22 cellular contexts compared by ENCODE assay signal in genomic region chr13:23512762-23513395, GRCh38. TPM values are rescaled to one million over a fixed set of nuclear protein-coding genes. Genes with fewer than 3 reads are reported as not detected.
DNase-seq lines count a peak whose midpoint lies in the region; ATAC-seq and TF ChIP-seq lines count a peak whose summit lies in the region.
"Had no signal": no experiment of that assay in that cellular context is flagged by ENCODE, and none has a peak within 500 bp of the region (broad histone marks: within the 10 kb centered on the region; RNA-seq: fewer than 3 reads in every experiment).

No MANE protein-coding gene starts in this region.

- no peaks in the 10 kb centered on the region for H3K27me3 ChIP-seq in SK-N-SH (ENCODE audit: insufficient read depth)
- H3K27me3 ChIP-seq in IMR-90 (ENCODE audit: control insufficient read depth, insufficient read depth, low read length) = no peaks in the 10 kb centered on the region
- H3K27me3 ChIP-seq in endodermal cell (ENCODE audit: control insufficient read depth, insufficient read depth, low read length, poor library complexity, severe bottlenecking) = no peaks in the 10 kb centered on the region
- H3K27me3 ChIP-seq in effector memory CD4-positive, alpha-beta T cell (replicated peaks; ENCODE audit: control insufficient read depth, insufficient read depth, low read length, poor library complexity, severe bottlenecking) = no peaks in the 10 kb centered on the region
- H3K27me3 ChIP-seq: upper lobe of left lung had no signal

- dilution Hi-C loops in IMR-90 (cut with HindIII; ENCODE audit: low sequenced_read_pairs, unreplicated experiment) = no loop called here

- DNase-seq in SK-N-SH (no peak), IMR-90 (no peak), endodermal cell (no peak), progenitor cell of endocrine pancreas (ENCODE audit: low spot score, unreplicated experiment) (no peak), NCI-H2029 treated with DMSO at 0.1 percent for 48 hours (lab: John Stamatoyannopoulos, UW) (no peak), DMS 273 treated with DMSO at 0.1 percent for 48 hours (lab: John Stamatoyannopoulos, UW) (no peak)
- no peak for DNase-seq in effector memory CD4-positive, alpha-beta T cell
- DNase-seq: activated CD4-positive, alpha-beta T cell treated with anti-CD3 and anti-CD28 coated beads, Interleukin-2, amount 50 U/mL, for 4 hours; activated naive CD8-positive, alpha-beta T cell treated with anti-CD3 and anti-CD28 coated beads for 36 hours; activated T-cell treated with anti-CD3 and anti-CD28 coated beads, Interleukin-2, amount 50 U/mL, for 24 hours; CD8-positive, alpha-beta memory T cell; hippocampal formation; MV-4-11; NCI-H1930; NCI-H510A; OCI-M1; stimulated activated CD4-positive, alpha-beta T cell treated with anti-CD3 and anti-CD28 coated beads, Interleukin-15, amount 100 ng/mL, for 24 hours; stimulated activated naive CD4-positive, alpha-beta T cell; SW 1271; upper lobe of left lung had no signal

- peak overlapping the region; percentile 71; the same call in 1 of the 3 replicates for H2BK15ac ChIP-seq in IMR-90 (ENCODE audit: low read depth, low read length)

- H3K9ac ChIP-seq in SK-N-SH (no peak overlapping the region), IMR-90 (ENCODE audit: low read depth, low read length) (no peak overlapping the region), endodermal cell (ENCODE audit: extremely low read depth, low read length, poor library complexity, severe bottlenecking) (no peak overlapping the region)

- H3K27ac ChIP-seq in SK-N-SH (ENCODE audit: low read depth in 2 of 2, low read length in 1 of 2) = no peak overlapping the region
- H3K27ac ChIP-seq in IMR-90 (ENCODE audit: insufficient read depth, low read length) = no peak overlapping the region
- H3K27ac ChIP-seq in endodermal cell (ENCODE audit: low read depth, low read length) = no peak overlapping the region
- no peak overlapping the region for H3K27ac ChIP-seq in effector memory CD4-positive, alpha-beta T cell (ENCODE audit: insufficient read depth, low read length, poor library complexity, severe bottlenecking)
- H3K27ac ChIP-seq: upper lobe of left lung had no signal

- no peak for ATAC-seq in SK-N-SH treated with all-trans-retinoic acid at 6 μM for 48 hours
- no peak for ATAC-seq in IMR-90 (ENCODE audit: low read depth)

- WGBS in SK-N-SH (ENCODE audit: low lambda C conversion rate) = 94% methylated on average over 6 of the region's 6 CpGs
- no CpG with 5 or more reads among the region's 6 CpGs for WGBS in IMR-90 (ENCODE audit: extremely low coverage in 2 of 2, insufficient read length in 1 of 2), 2 experiments
- 97 to 100% methylated on average over 2 to 4 of the region's 6 CpGs for WGBS in endodermal cell (ENCODE audit: insufficient coverage in 1 of 2, insufficient read length in 1 of 2), 2 experiments

- H3F3A ChIP-seq in SK-N-SH (replicated peaks; ENCODE audit: insufficient read depth) = peaks cover 17% of the 10 kb centered on the region

- no peak for TF ChIP-seq POLR2A in IMR-90 (IDR thresholded peaks at IDR 0.05; ENCODE audit: low read depth, low read length)

- H3K4me1 ChIP-seq in SK-N-SH (ENCODE audit: control insufficient read depth in 1 of 2, insufficient read depth in 2 of 2, low read depth in 1 of 2, low read length in 1 of 2) (peaks cover 0 to 18% of the 10 kb centered on the region in 2 experiments; a peak in 3 of 4 replicates), IMR-90 (ENCODE audit: control insufficient read depth, insufficient read depth, low read length) (peaks cover 10% of the 10 kb centered on the region), endodermal cell (ENCODE audit: control insufficient read depth, insufficient read depth, low read length) (peaks cover 23% of the 10 kb centered on the region)
- no peaks in the 10 kb centered on the region for H3K4me1 ChIP-seq in effector memory CD4-positive, alpha-beta T cell (ENCODE audit: control insufficient read depth, insufficient read depth, low read length, poor library complexity, severe bottlenecking)

- H2AK9ac ChIP-seq in IMR-90 (replicated peaks; ENCODE audit: low read depth, low read length, poor library complexity) = no peak overlapping the region

- H4K20me1 ChIP-seq in SK-N-SH (ENCODE audit: insufficient read depth) = no peaks in the 10 kb centered on the region
- no peaks in the 10 kb centered on the region for H4K20me1 ChIP-seq in IMR-90 (ENCODE audit: insufficient read depth, low read length)

- H3K4ac ChIP-seq in IMR-90 (ENCODE audit: low read depth, low read length) = peak overlapping the region; percentile 39; the same call in 1 of the 2 replicates

- H3K4me3 ChIP-seq in SK-N-SH (ENCODE audit: low read depth in 2 of 2, low read length in 1 of 2) (no peak overlapping the region), IMR-90 (ENCODE audit: insufficient read depth, low read depth, low read length) (no peak overlapping the region), endodermal cell (ENCODE audit: low read length) (no peak overlapping the region)
- H3K4me3 ChIP-seq in effector memory CD4-positive, alpha-beta T cell (ENCODE audit: insufficient read depth, low read depth, low read length, poor library complexity, severe bottlenecking) = no peak overlapping the region
- H3K4me3 ChIP-seq: upper lobe of left lung had no signal

- H3K36me3 Mint-ChIP-seq in endodermal cell (ENCODE audit: low read depth) (no peaks in the 10 kb centered on the region), progenitor cell of endocrine pancreas (ENCODE audit: insufficient read depth) (no peaks in the 10 kb centered on the region)
- H3K36me3 Mint-ChIP-seq: activated naive CD8-positive, alpha-beta T cell treated with anti-CD3 and anti-CD28 coated beads for 36 hours; CD8-positive, alpha-beta memory T cell; IgD-negative memory B cell had no signal

- intact Hi-C loops in IMR-90 (cut with micrococcal nuclease) = no loop called here

- H3K4me1 Mint-ChIP-seq in endodermal cell (peaks cover 61% of the 10 kb centered on the region), progenitor cell of endocrine pancreas (ENCODE audit: low read depth) (peaks cover 20% of the 10 kb centered on the region)
- H3K4me1 Mint-ChIP-seq: activated naive CD8-positive, alpha-beta T cell treated with anti-CD3 and anti-CD28 coated beads for 36 hours; CD8-positive, alpha-beta memory T cell; IgD-negative memory B cell had no signal

- H3K27me3 Mint-ChIP-seq in endodermal cell (ENCODE audit: insufficient read depth) (no peaks in the 10 kb centered on the region), progenitor cell of endocrine pancreas (peaks cover 7% of the 10 kb centered on the region)

- no peak for TF ChIP-seq EP300 in SK-N-SH (IDR thresholded peaks at IDR 0.05; ENCODE audit: borderline replicate concordance in 1 of 2, low read depth in 1 of 2, low read length in 1 of 2)

- H3K14ac ChIP-seq in IMR-90 (replicated peaks; ENCODE audit: low read depth, low read length) = no peak overlapping the region

- H3K4me3 Mint-ChIP-seq in endodermal cell = no peak overlapping the region
- H3K4me3 Mint-ChIP-seq in progenitor cell of endocrine pancreas (ENCODE audit: low read depth) = no peak overlapping the region
- H3K4me3 Mint-ChIP-seq: activated naive CD8-positive, alpha-beta T cell treated with anti-CD3 and anti-CD28 coated beads for 36 hours; activated T-cell treated with anti-CD3 and anti-CD28 coated beads, Interleukin-2, amount 50 U/mL, for 24 hours; CD8-positive, alpha-beta memory T cell; IgD-negative memory B cell had no signal

- CTCF ChIA-PET in SK-N-SH (lab: Yijun Ruan, JAX) = interaction anchor here (0.7 to 3.5 kb wide), 7 partner anchors 12 to 58 kb away, joined by 3 to 9 read pairs (median 3); partner anchors contain the start of gene TNFRSF19
- CTCF ChIA-PET in IMR-90 (lab: Yijun Ruan, JAX) = no interaction called here

- TF ChIP-seq CTCF in SK-N-SH (IDR thresholded peaks at IDR 0.05) = peak; percentile 40
- peak; percentile 8; the same call in 1 of the 2 replicates for TF ChIP-seq CTCF in IMR-90 (conservative IDR thresholded peaks at IDR 0.05; ENCODE audit: low read depth, low read length)
- peak; percentile 61 for TF ChIP-seq CTCF in endodermal cell (conservative IDR thresholded peaks at IDR 0.05)
- TF ChIP-seq CTCF in progenitor cell of endocrine pancreas (IDR thresholded peaks at IDR 0.05; ENCODE audit: unreplicated experiment) = peak; percentile 42

- no peaks in the 10 kb centered on the region for H3K36me3 ChIP-seq in SK-N-SH (replicated peaks in 1 of 2; ENCODE audit: control insufficient read depth in 1 of 2, insufficient read depth in 2 of 2, low read length in 1 of 2)
- H3K36me3 ChIP-seq in IMR-90 (ENCODE audit: control insufficient read depth, insufficient read depth, low read length) = no peaks in the 10 kb centered on the region
- H3K36me3 ChIP-seq in endodermal cell (ENCODE audit: control insufficient read depth, insufficient read depth, low read length) = no peaks in the 10 kb centered on the region
- H3K36me3 ChIP-seq in effector memory CD4-positive, alpha-beta T cell (ENCODE audit: control insufficient read depth, insufficient read depth, low read length) = no peaks in the 10 kb centered on the region
- H3K36me3 ChIP-seq: upper lobe of left lung had no signal

- no peak for TF ChIP-seq RAD21 in SK-N-SH (IDR thresholded peaks at IDR 0.05; ENCODE audit: low read length)
- TF ChIP-seq RAD21 in IMR-90 (IDR thresholded peaks at IDR 0.05; ENCODE audit: low read length) = no peak

- H4K91ac ChIP-seq in IMR-90 (ENCODE audit: insufficient read depth, low read depth, low read length) = no peak overlapping the region

- peaks cover 11% of the 10 kb centered on the region for H3K9me1 ChIP-seq in IMR-90 (ENCODE audit: insufficient read depth, low read length)

- in situ Hi-C loops in IMR-90 (cut with MboI; ENCODE audit: low sequenced_read_pairs) = no loop called here

- H3K9me3 ChIP-seq in SK-N-SH (no peaks in the 10 kb centered on the region), IMR-90 (ENCODE audit: control insufficient read depth, insufficient read depth, low read length) (no peaks in the 10 kb centered on the region), endodermal cell (ENCODE audit: control insufficient read depth, low read length) (no peaks in the 10 kb centered on the region)
- H3K9me3 ChIP-seq in effector memory CD4-positive, alpha-beta T cell (ENCODE audit: control insufficient read depth, low read length) = no peaks in the 10 kb centered on the region
- H3K9me3 ChIP-seq: upper lobe of left lung had no signal

- H3K79me2 ChIP-seq in SK-N-SH (ENCODE audit: insufficient read depth) = no peaks in the 10 kb centered on the region

- H3K9me3 Mint-ChIP-seq in endodermal cell (no peaks in the 10 kb centered on the region), progenitor cell of endocrine pancreas (ENCODE audit: low read depth) (no peaks in the 10 kb centered on the region)
- H3K9me3 Mint-ChIP-seq: activated naive CD8-positive, alpha-beta T cell treated with anti-CD3 and anti-CD28 coated beads for 36 hours; activated T-cell treated with anti-CD3 and anti-CD28 coated beads, Interleukin-2, amount 50 U/mL, for 24 hours; CD8-positive, alpha-beta memory T cell; IgD-negative memory B cell had no signal

- POLR2A ChIA-PET in SK-N-SH (lab: Yijun Ruan, JAX) = no interaction called here
- POLR2A ChIA-PET in IMR-90 (lab: Charles Lee; ENCODE audit: unreplicated experiment) = no interaction called here

- no peak overlapping the region for H3K56ac ChIP-seq in IMR-90 (ENCODE audit: extremely low read depth, insufficient read depth, low read length)

- H2BK5ac ChIP-seq in IMR-90 (ENCODE audit: low read depth, low read length, poor library complexity, severe bottlenecking) = no peak overlapping the region

- no peak overlapping the region for H3K18ac ChIP-seq in IMR-90 (ENCODE audit: low read depth, low read length)

- H4K8ac ChIP-seq in IMR-90 (ENCODE audit: low read depth in 2 of 2, low read length in 2 of 2) = no peak overlapping the region

- peak overlapping the region; percentile 74; the same call in 1 of the 2 replicates for H2BK120ac ChIP-seq in IMR-90 (ENCODE audit: low read depth, low read length)

- H3K9me2 ChIP-seq in SK-N-SH = no peaks in the 10 kb centered on the region

- H3K23ac ChIP-seq in IMR-90 (ENCODE audit: low read depth, low read length) = no peak overlapping the region

- H2AFZ ChIP-seq in SK-N-SH (ENCODE audit: low read depth) = no peak overlapping the region
- H2AFZ ChIP-seq in IMR-90 (replicated peaks; ENCODE audit: low read length, poor library complexity) = peak overlapping the region; percentile 57

- no peak overlapping the region for H3K4me2 ChIP-seq in SK-N-SH
- no peak overlapping the region for H3K4me2 ChIP-seq in IMR-90 (ENCODE audit: low read depth, low read length)

- no peak overlapping the region for H2BK20ac ChIP-seq in IMR-90 (ENCODE audit: low read depth, low read length)

- 0 out of 4 replicates have a peak, but pooled peaks cover 0 to 4% of the 10 kb centered on the region in 2 experiments for H3K79me1 ChIP-seq in IMR-90 (ENCODE audit: low read depth in 1 of 2, low read length in 2 of 2)

- no peak overlapping the region for H3K27ac Mint-ChIP-seq in endodermal cell
- no peak overlapping the region for H3K27ac Mint-ChIP-seq in progenitor cell of endocrine pancreas
- H3K27ac Mint-ChIP-seq: activated naive CD8-positive, alpha-beta T cell treated with anti-CD3 and anti-CD28 coated beads for 36 hours; activated T-cell treated with anti-CD3 and anti-CD28 coated beads, Interleukin-2, amount 50 U/mL, for 24 hours; CD8-positive, alpha-beta memory T cell; IgD-negative memory B cell had no signal

- no TSS peak for BruUV-seq in IMR-90 (replicated peaks; lab: Mats Ljungman, UMichigan)

- no peak overlapping the region for H4K5ac ChIP-seq in IMR-90 (ENCODE audit: low read depth, low read length)

- H2AK5ac ChIP-seq in IMR-90 (ENCODE audit: low read depth, low read length) = no peak overlapping the region

RNA-seq across cellular contexts. Expression of gene TNFRSF19, which starts 57.3 kb away (rescaled TPM):
- 4.6 and 6.8 TPM in 2 replicates for polyA plus RNA-seq in SK-N-SH (2012; rRNA removed)
- 5.9 and 6.2 TPM in 2 replicates for polyA plus RNA-seq in SK-N-SH (2012; cell fraction: cytosol; rRNA removed)
- polyA plus RNA-seq in SK-N-SH (2012; cell fraction: nucleus; rRNA removed) = 5.1 and 10.3 TPM in 2 replicates
- 18.6 and 21.9 TPM in 2 replicates for total RNA-seq in IMR-90 (2012; rRNA removed)
- polyA plus RNA-seq in IMR-90 (2012; rRNA removed) = 19.8 and 26.3 TPM in 2 replicates
- 22.9 and 37.5 TPM in 2 replicates for polyA plus RNA-seq in IMR-90 (2012; cell fraction: cytosol; rRNA removed)
- 17.5 and 57.8 TPM in 2 replicates for polyA plus RNA-seq in IMR-90 (2012; cell fraction: nucleus; rRNA removed; ENCODE audit: low replicate concordance)
- total RNA-seq in endodermal cell = 10 to 100 TPM in 1 of 2 donors, 1 to 10 TPM in 1; 9.2 to 13.0 TPM
- 58.9 TPM for polyA plus RNA-seq in endodermal cell (2013, experiment 1 of 2)
- 53.9 TPM for polyA plus RNA-seq in endodermal cell (2013, experiment 2 of 2)
- total RNA-seq in progenitor cell of endocrine pancreas = 19.0 and 28.1 TPM in 2 replicates
- total RNA-seq: CD8-positive, alpha-beta memory T cell had no signal
- polyA plus RNA-seq: CD8-positive, alpha-beta memory T cell had no signal

Comparison
In these comparisons a context has a peak if more than half of its experiments do, and no peak if none do; other contexts are left out.
1. CTCF ChIP-seq: peak in every context shown above with its lines; median percentile 61 in endodermal cell; 42 in progenitor cell of endocrine pancreas; 40 in SK-N-SH; 8 in IMR-90.